Comparison of ENCODE assay signal across 1 cellular context in the genomic region with DNA sequence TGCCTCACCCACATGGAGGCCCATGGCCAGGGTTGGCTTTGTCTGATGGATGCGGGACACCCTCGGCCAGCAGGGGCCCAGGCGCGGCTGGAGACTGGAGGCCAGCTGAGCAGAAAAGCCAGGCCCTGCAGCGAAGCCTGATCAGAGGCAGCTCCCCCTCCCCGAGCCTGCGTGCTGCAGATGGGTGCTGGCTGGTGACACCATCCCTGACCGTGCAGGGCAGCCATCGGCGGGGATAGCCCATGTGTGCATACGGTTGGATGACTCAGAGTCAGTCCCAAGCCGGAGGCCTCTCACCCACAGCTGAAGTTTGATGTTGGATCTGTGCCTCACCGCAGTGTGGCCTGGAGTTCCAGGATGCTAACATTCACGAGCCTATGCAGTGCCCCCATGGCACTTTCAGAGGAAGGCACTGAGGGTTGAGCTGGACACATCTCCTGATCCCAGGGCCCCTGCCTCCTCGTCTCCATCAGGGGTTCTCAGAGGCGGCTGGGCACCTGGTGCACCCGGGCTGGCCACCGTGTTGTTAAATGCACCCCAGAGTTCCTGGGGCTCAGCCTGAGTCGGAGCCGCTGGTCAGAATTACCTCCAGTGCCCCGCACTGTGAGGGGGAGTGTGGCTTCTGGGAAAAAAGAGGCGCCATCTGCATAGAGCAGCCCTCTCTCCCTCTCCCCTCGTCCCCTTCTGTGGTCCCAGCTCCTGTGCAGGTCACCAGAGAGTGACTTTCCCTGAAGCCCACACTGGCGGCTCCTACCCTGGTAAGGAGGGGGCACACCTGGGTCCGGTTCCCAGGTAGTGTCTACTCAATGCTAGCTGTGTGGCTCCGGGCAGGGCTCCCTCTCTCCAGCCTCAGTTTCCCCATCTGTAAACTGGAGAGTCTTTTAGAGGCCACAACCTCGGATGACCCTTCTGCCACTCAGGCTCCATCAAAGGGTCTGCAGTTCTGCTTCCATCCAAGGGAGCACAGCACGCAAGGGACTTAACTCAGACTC.
TF ChIP-seq lines count a peak whose summit lies in the region.

No MANE protein-coding gene starts in this region.

TF ChIP-seq in HepG2, 621 proteins besides CTCF, POLR2A, EP300 and RAD21:
- TF ChIP-seq CHD4 (IDR thresholded peaks at IDR 0.05; ENCODE audit: borderline replicate concordance, low read length) (no peak), NRL (CRISPR knock-in tag; IDR thresholded peaks at IDR 0.05; ENCODE audit: borderline replicate concordance) (0 out of 2 replicates have a peak, but pooled peaks have one; percentile 24)
